2 cellular contexts compared by ENCODE assay signal in genomic region chr5:54834121-54834842, GRCh38.
TF ChIP-seq lines count a peak whose summit lies in the region.

No MANE protein-coding gene starts in this region.

TF ChIP-seq in liver, 16 proteins besides CTCF, POLR2A, EP300 and RAD21 (continued from another document):
- TF ChIP-seq ZBTB33 (IDR thresholded peaks at IDR 0.05) (peak; percentile 27), JUND (IDR thresholded peaks at IDR 0.05) (peak in 1 of 2 donors; percentile 23), GABPA (IDR thresholded peaks at IDR 0.05 in 1 of 2, conservative IDR thresholded peaks at IDR 0.05 in 1 of 2) (no peak), SP1 (IDR thresholded peaks at IDR 0.05) (peak; percentile 50), YY1 (IDR thresholded peaks at IDR 0.05) (peak; percentile 89), RXRA (IDR thresholded peaks at IDR 0.05) (peak; percentile 33 to 61), REST (IDR thresholded peaks at IDR 0.05) (peak; percentile 18), ATF3 (IDR thresholded peaks at IDR 0.05) (no peak), HNF4A (conservative IDR thresholded peaks at IDR 0.05) (peak; percentile 51 to 52), MAX (IDR thresholded peaks at IDR 0.05) (no peak), TAF1 (conservative IDR thresholded peaks at IDR 0.05) (no peak), FOXA2 (IDR thresholded peaks at IDR 0.05) (no peak), NR2F2 (IDR thresholded peaks at IDR 0.05) (no peak)
TF ChIP-seq in liver: peak in this region for 7.

TF ChIP-seq in HepG2, 621 proteins besides CTCF, POLR2A, EP300 and RAD21 (continued from another document):
- TF ChIP-seq ZNF142 (CRISPR knock-in tag; IDR thresholded peaks at IDR 0.05) (no peak), AGO1 (IDR thresholded peaks at IDR 0.05; ENCODE audit: low read depth, low read length, poor library complexity, severe bottlenecking) (no peak)
